17 cellular contexts compared by ENCODE assay signal in genomic region chr22:41531422-41531727, GRCh38. TPM values are rescaled to one million over a fixed set of nuclear protein-coding genes. Genes with fewer than 3 reads are reported as not detected.
DNase-seq lines count a peak whose midpoint lies in the region; ATAC-seq, FAIRE-seq and TF ChIP-seq lines count a peak whose summit lies in the region.
"Had no signal": no experiment of that assay in that cellular context is flagged by ENCODE, and none has a peak within 500 bp of the region (broad histone marks: within the 10 kb centered on the region; RNA-seq: fewer than 3 reads in every experiment).

No MANE protein-coding gene starts in this region.

- WGBS in GM12878 (ENCODE audit: insufficient coverage, insufficient replicate concordance, low lambda C conversion rate, missing lambda C conversion rate): 79% methylated on average over 7 of the region's 7 CpGs
- 82 to 92% methylated on average over 7 of the region's 7 CpGs for WGBS in sigmoid colon, 2 donors

- BruUV-seq in GM12878 (replicated peaks; lab: Mats Ljungman, UMichigan): no TSS peak

- H3K79me2 ChIP-seq in GM12878 (ENCODE audit: control insufficient read depth, insufficient read depth, low read length) (no peaks in the 10 kb centered on the region), Karpas-422 (ENCODE audit: low read length) (peaks cover 16% of the 10 kb centered on the region)

- H4K20me1 ChIP-seq in GM12878 (ENCODE audit: control insufficient read depth, insufficient read depth): no peaks in the 10 kb centered on the region; the same call in 1 of the 2 replicates
- H4K20me1 ChIP-seq in Karpas-422 (ENCODE audit: insufficient read depth, low read depth, low read length): peaks cover 14% of the 10 kb centered on the region; the same call in 1 of the 2 replicates

- H3K9me3 ChIP-seq in GM12878 (replicated peaks; ENCODE audit: control insufficient read depth, insufficient read depth, low read length) (no peaks in the 10 kb centered on the region), right atrium auricular region (no peaks in the 10 kb centered on the region), sigmoid colon (no peaks in the 10 kb centered on the region), Karpas-422 (ENCODE audit: low read length) (no peaks in the 10 kb centered on the region)
- H3K9me3 ChIP-seq: BLaER1, Peyer's patch had no signal

- in situ Hi-C loops in GM12878 (cut with MboI): no loop called here

- no peak overlapping the region for H3K4me3 ChIP-seq in GM12878
- no peak overlapping the region for H3K4me3 ChIP-seq in right atrium auricular region
- no peak overlapping the region for H3K4me3 ChIP-seq in sigmoid colon
- no peak overlapping the region for H3K4me3 ChIP-seq in Karpas-422 (ENCODE audit: low read length)
- H3K4me3 ChIP-seq: BLaER1, Peyer's patch had no signal

- no peak for TF ChIP-seq POLR2A in GM12891 (IDR thresholded peaks at IDR 0.05; ENCODE audit: low read depth, low read length)
- TF ChIP-seq POLR2A in GM12878 (IDR thresholded peaks at IDR 0.05; ENCODE audit: low read depth, low read length): peak; percentile 62; the same call in 1 of the 2 replicates
- TF ChIP-seq POLR2A in sigmoid colon (IDR thresholded peaks at IDR 0.05): no peak

- H3K9me2 ChIP-seq in Karpas-422 (replicated peaks; ENCODE audit: insufficient read depth, low read length): no peaks in the 10 kb centered on the region

- TF ChIP-seq RAD21 in GM12878 (IDR thresholded peaks at IDR 0.05; ENCODE audit: insufficient read depth, low read depth, low read length): no peak

- peaks cover 38 to 47% of the 10 kb centered on the region in 2 experiments for H3K36me3 ChIP-seq in GM12878 (ENCODE audit: control insufficient read depth in 2 of 2, insufficient read depth in 2 of 2, low read length in 1 of 2)
- peaks cover 71% of the 10 kb centered on the region for H3K36me3 ChIP-seq in right atrium auricular region
- H3K36me3 ChIP-seq in sigmoid colon: peaks cover 23 to 68% (median 40%) of the 10 kb centered on the region in 4 donors
- H3K36me3 ChIP-seq in Karpas-422 (ENCODE audit: insufficient read depth, low read length): peaks cover 38% of the 10 kb centered on the region

- H3K4me1 ChIP-seq in GM12878 (ENCODE audit: control insufficient read depth, insufficient read depth, low read length) (no peaks in the 10 kb centered on the region), right atrium auricular region (peaks cover 0 to 31% of the 10 kb centered on the region in 2 donors), sigmoid colon (peaks cover 0 to 23% (median 17%) of the 10 kb centered on the region in 4 donors), Karpas-422 (ENCODE audit: low read length) (0 out of 2 replicates have a peak, but pooled peaks cover 2% of the 10 kb centered on the region)

- H2AFZ ChIP-seq in GM12878 (ENCODE audit: control insufficient read depth, low read depth, low read length) (no peak overlapping the region), Karpas-422 (ENCODE audit: low read length) (no peak overlapping the region)

- no peak overlapping the region for H3K4me2 ChIP-seq in GM12878 (ENCODE audit: control insufficient read depth, insufficient read depth)
- H3K4me2 ChIP-seq in Karpas-422 (ENCODE audit: low read depth, low read length, poor library complexity, severe bottlenecking): no peak overlapping the region
- H3K4me2 ChIP-seq: BLaER1 had no signal

- SMC1A ChIA-PET in GM12878 (lab: Charles Lee; ENCODE audit: uncharacterized antibody, unreplicated experiment): interaction anchor here (0.7 kb wide), 1 partner anchor 129 kb away, joined by 3 read pairs; no protein-coding TSS in a partner anchor

- no peak overlapping the region for H3K27ac ChIP-seq in GM12878 (ENCODE audit: control insufficient read depth, insufficient read depth)
- H3K27ac ChIP-seq in right atrium auricular region: peak overlapping the region; percentile 70 to 73
- H3K27ac ChIP-seq in sigmoid colon: peak overlapping the region; percentile 0 to 41 (median 22)
- no peak overlapping the region for H3K27ac ChIP-seq in Karpas-422 (ENCODE audit: low read length)
- H3K27ac ChIP-seq: BLaER1, Peyer's patch had no signal

- no peaks in the 10 kb centered on the region for H3K27me3 ChIP-seq in GM12878 (replicated peaks in 1 of 2; ENCODE audit: control insufficient read depth in 2 of 2, insufficient read depth in 2 of 2, low read length in 1 of 2)
- H3K27me3 ChIP-seq in right atrium auricular region: no peaks in the 10 kb centered on the region
- no peaks in the 10 kb centered on the region for H3K27me3 ChIP-seq in sigmoid colon
- no peaks in the 10 kb centered on the region for H3K27me3 ChIP-seq in Karpas-422 (ENCODE audit: low read length)
- H3K27me3 ChIP-seq: BLaER1, Peyer's patch had no signal

- intact Hi-C loops in GM12878 (cut with micrococcal nuclease; ENCODE audit: unreplicated experiment) (no loop called here), sigmoid colon (cut with DNase I) (no loop called here)

- POLR2A ChIA-PET in GM12878 (lab: Charles Lee): no interaction called here

- TF ChIP-seq CTCF in GM12878 (IDR thresholded peaks at IDR 0.05 in 2 of 3, conservative IDR thresholded peaks at IDR 0.05 in 1 of 3; ENCODE audit: control insufficient read depth in 2 of 3, extremely low read depth in 1 of 3, insufficient read depth in 1 of 3, low read depth in 3 of 3, low read length in 3 of 3) (no peak), right atrium auricular region (IDR thresholded peaks at IDR 0.05) (no peak), sigmoid colon (IDR thresholded peaks at IDR 0.05) (no peak)

- H3K9ac ChIP-seq in GM12878 (ENCODE audit: control insufficient read depth, insufficient read depth, low read length): no peak overlapping the region
- no peak overlapping the region for H3K9ac ChIP-seq in Karpas-422 (ENCODE audit: low read length)

- no peak for ATAC-seq in GM12878
- no peak for ATAC-seq in GM18861 (IDR thresholded peaks at IDR 0.05; ENCODE audit: unreplicated experiment)

- TF ChIP-seq EP300 in GM12878 (IDR thresholded peaks at IDR 0.05; ENCODE audit: borderline replicate concordance in 1 of 2, control insufficient read depth in 1 of 2, low read depth in 2 of 2, low read length in 2 of 2): no peak
- no peak for TF ChIP-seq EP300 in sigmoid colon (IDR thresholded peaks at IDR 0.05)

- CTCF ChIA-PET in GM12878 (lab: Yijun Ruan, JAX): interaction anchor here (2.3 kb wide), 1 partner anchor 128 kb away, joined by 27 read pairs; no protein-coding TSS in a partner anchor

- DNase-seq in GM12891 (ENCODE audit: insufficient read length, low spot score) (no peak), GM12878 (ENCODE audit: low read depth, low spot score) (no peak), right atrium auricular region (ENCODE audit: low spot score) (no peak), sigmoid colon (no peak), Karpas-422 (no peak), OCI-M1 (lab: John Stamatoyannopoulos, UW) (no peak)
- no peak for DNase-seq in stimulated activated CD4-positive, alpha-beta T cell treated with anti-CD3 and anti-CD28 coated beads, Interleukin-4, amount 100 ng/mL, for 1 hour
- DNase-seq: MM.1S, NCI-H1105, NCI-H1694 treated with DMSO at 0.1 percent for 48 hours, NCI-H446 treated with DMSO at 0.1 percent for 48 hours, NCI-H774, Peyer's patch, SIG-M5 had no signal

- FAIRE-seq in GM12891 (lab: Jason Lieb, UNC): no peak
- no peak for FAIRE-seq in GM12878 (lab: Jason Lieb, UNC)
- FAIRE-seq: H54 had no signal

- RAD21 ChIA-PET in GM12878 (lab: Charles Lee; ENCODE audit: unreplicated experiment): interaction anchor here (0.9 kb wide), 1 partner anchor 127 kb away, joined by 4 read pairs; no protein-coding TSS in a partner anchor

RNA-seq across cellular contexts. Expression of gene POLR3H, which starts 12.9 kb away (rescaled TPM):
- 15.7 TPM for polyA plus RNA-seq in GM12891 (2012; ENCODE audit: low read depth, missing spikeins)
- 25.4 and 28.9 TPM in 2 replicates for total RNA-seq in GM12878 (2013; cell fraction: nucleolus; rRNA removed)
- 10.0 and 12.2 TPM in 2 replicates for total RNA-seq in GM12878 (2014; rRNA removed)
- 14.4 and 17.4 TPM in 2 replicates for total RNA-seq in GM12878 (2014; rRNA removed; fragmentation: Illumina TruSeq; extraction: Trizol)
- 36.6 and 40.9 TPM in 2 replicates for total RNA-seq in GM12878 (2021)
- 5.4 TPM for polyA plus RNA-seq in GM12878 (2011; ENCODE audit: low read depth)
- 15.7 and 29.8 TPM in 2 replicates for polyA plus RNA-seq in GM12878 (2011; rRNA removed)
- polyA plus RNA-seq in GM12878 (2011; cell fraction: cytosol; rRNA removed): 41.0 and 42.2 TPM in 2 replicates
- polyA plus RNA-seq in GM12878 (2011; cell fraction: nucleus; rRNA removed): 23.0 and 31.0 TPM in 2 replicates
- polyA plus RNA-seq in GM12878 (2012): 14.0 and 14.6 TPM in 2 replicates
- polyA plus RNA-seq in GM12878 (2014; fragmentation: Illumina TruSeq; extraction: Trizol): 12.3 and 26.2 TPM in 2 replicates
- 1 to 10 TPM; 3.5 to 5.8 TPM for polyA plus RNA-seq in GM12878 (2014; fragmentation: Nextera tagmentation; extraction: Ambion mirVana)
- polyA plus RNA-seq in GM12878 (2014; rRNA removed): 23.1 and 26.0 TPM in 2 replicates
- 10 to 100 TPM; 58.7 to 62.7 TPM for polyA plus RNA-seq in GM12878 (2016; fragmentation: Nextera tagmentation; extraction: Ambion mirVana)
- 23.0 and 37.8 TPM in 2 replicates for polyA minus RNA-seq in GM12878 (2011; rRNA and poly(A)+ RNA removed)
- polyA minus RNA-seq in GM12878 (2011; cell fraction: cytosol; rRNA and poly(A)+ RNA removed): 6.1 and 9.0 TPM in 2 replicates
- 12.0 and 23.2 TPM in 2 replicates for polyA minus RNA-seq in GM12878 (2011; cell fraction: nucleus; rRNA and poly(A)+ RNA removed)
- total RNA-seq in right atrium auricular region: 10 to 100 TPM; 11.4 to 12.0 TPM
- total RNA-seq in sigmoid colon: 10 to 100 TPM; 10.3 to 14.4 (median 12.2) TPM
- polyA plus RNA-seq in sigmoid colon: 10 to 100 TPM in 1 of 3 donors, 1 to 10 TPM in 2; 4.6 to 19.7 (median 7.2) TPM
- total RNA-seq in Karpas-422 (2014; rRNA removed; shearing (Covaris generic); ENCODE audit: low replicate concordance): 13.2 and 17.1 TPM in 2 replicates

RNA-seq across cellular contexts. Expression of gene CSDC2, which starts 29.4 kb away (rescaled TPM):
- polyA plus RNA-seq in GM12891 (2012; ENCODE audit: low read depth, missing spikeins): 0.15 TPM
- not detected in 2 replicates for total RNA-seq in GM12878 (2013; cell fraction: nucleolus; rRNA removed)
- total RNA-seq in GM12878 (2014; rRNA removed) (not detected in 2 replicates), GM12878 (2014; rRNA removed; fragmentation: Illumina TruSeq; extraction: Trizol) (not detected in 2 replicates), GM12878 (2021) (0.08 and 0.13 TPM in 2 replicates), right atrium auricular region (100 to 1,000 TPM; 257 to 324 TPM), sigmoid colon (10 to 100 TPM in 2 of 4 donors, 1 to 10 TPM in 2; 6.4 to 19.9 (median 10.6) TPM)
- polyA plus RNA-seq in GM12878 (2011; ENCODE audit: low read depth): not detected
- polyA plus RNA-seq in GM12878 (2011; rRNA removed) (not detected in 2 replicates), GM12878 (2014; fragmentation: Illumina TruSeq; extraction: Trizol) (not detected in 2 replicates), GM12878 (2014; fragmentation: Nextera tagmentation; extraction: Ambion mirVana) (not detected), GM12878 (2014; rRNA removed) (not detected in 2 replicates), GM12878 (2016; fragmentation: Nextera tagmentation; extraction: Ambion mirVana) (not detected), sigmoid colon (1 to 10 TPM in 1 of 3 donors, under 1 TPM in 2; 0.46 to 1.2 (median 0.60) TPM)
- not detected in 2 replicates for polyA plus RNA-seq in GM12878 (2011; cell fraction: cytosol; rRNA removed)
- polyA plus RNA-seq in GM12878 (2011; cell fraction: nucleus; rRNA removed): not detected in 2 replicates
- polyA plus RNA-seq in GM12878 (2012): not detected in 2 replicates
- polyA minus RNA-seq in GM12878 (2011; rRNA and poly(A)+ RNA removed): not detected in 2 replicates
- not detected in 2 replicates for polyA minus RNA-seq in GM12878 (2011; cell fraction: cytosol; rRNA and poly(A)+ RNA removed)
- not detected in 2 replicates for polyA minus RNA-seq in GM12878 (2011; cell fraction: nucleus; rRNA and poly(A)+ RNA removed)
- total RNA-seq in Karpas-422 (2014; rRNA removed; shearing (Covaris generic); ENCODE audit: low replicate concordance): not detected in 2 replicates

RNA-seq across cellular contexts. Expression of gene PMM1, which starts 58.3 kb away (rescaled TPM):
- 24.1 TPM for polyA plus RNA-seq in GM12891 (2012; ENCODE audit: low read depth, missing spikeins)
- total RNA-seq in GM12878 (2013; cell fraction: nucleolus; rRNA removed): 9.0 and 9.7 TPM in 2 replicates
- total RNA-seq in GM12878 (2014; rRNA removed) (10.2 and 11.1 TPM in 2 replicates), GM12878 (2014; rRNA removed; fragmentation: Illumina TruSeq; extraction: Trizol) (8.1 and 8.2 TPM in 2 replicates), GM12878 (2021) (17.7 and 18.3 TPM in 2 replicates), right atrium auricular region (10 to 100 TPM; 17.3 TPM), sigmoid colon (10 to 100 TPM; 35.0 to 58.9 (median 43.6) TPM)
- polyA plus RNA-seq in GM12878 (2011; ENCODE audit: low read depth): 16.7 TPM
- polyA plus RNA-seq in GM12878 (2011; rRNA removed) (26.4 and 32.2 TPM in 2 replicates), GM12878 (2014; fragmentation: Illumina TruSeq; extraction: Trizol) (6.2 and 12.2 TPM in 2 replicates), GM12878 (2014; fragmentation: Nextera tagmentation; extraction: Ambion mirVana) (10 to 100 TPM; 10.5 to 16.1 TPM), GM12878 (2014; rRNA removed) (22.3 and 22.6 TPM in 2 replicates), GM12878 (2016; fragmentation: Nextera tagmentation; extraction: Ambion mirVana) (10 to 100 TPM; 20.5 to 22.7 TPM), sigmoid colon (100 to 1,000 TPM in 1 of 3 donors, 10 to 100 TPM in 2; 52.4 to 102 (median 67.3) TPM)
- polyA plus RNA-seq in GM12878 (2011; cell fraction: cytosol; rRNA removed): 51.7 and 57.1 TPM in 2 replicates
- 47.0 and 51.2 TPM in 2 replicates for polyA plus RNA-seq in GM12878 (2011; cell fraction: nucleus; rRNA removed)
- 28.2 and 29.7 TPM in 2 replicates for polyA plus RNA-seq in GM12878 (2012)
- polyA minus RNA-seq in GM12878 (2011; rRNA and poly(A)+ RNA removed): 12.6 and 26.4 TPM in 2 replicates
- 7.5 and 16.2 TPM in 2 replicates for polyA minus RNA-seq in GM12878 (2011; cell fraction: cytosol; rRNA and poly(A)+ RNA removed)
- polyA minus RNA-seq in GM12878 (2011; cell fraction: nucleus; rRNA and poly(A)+ RNA removed): 10.6 and 15.4 TPM in 2 replicates
- total RNA-seq in Karpas-422 (2014; rRNA removed; shearing (Covaris generic); ENCODE audit: low replicate concordance): 10.0 and 15.2 TPM in 2 replicates

Comparison
In these comparisons a context has a peak if more than half of its experiments do, and no peak if none do; other contexts are left out.
1. H3K27ac ChIP-seq: peak in right atrium auricular region (2 of 2) and sigmoid colon (4 of 4); none in GM12878 (single experiment) and Karpas-422 (single experiment).
2. RNA of gene CSDC2, which starts 29.4 kb away (total RNA-seq): 257 to 324 TPM in right atrium auricular region; 6.4 to 19.9 TPM in sigmoid colon, 0.08 to 0.13 TPM in GM12878 and not detected in Karpas-422; every median in the first group is over 10 times any median in the second.